Comparison of ENCODE assay signal across 16 cellular contexts in genomic region chr14:59103396-59103795, GRCh38.
"Had no signal": no experiment of that assay in that cellular context is flagged by ENCODE, and none has a peak within 500 bp of the region (broad histone marks: within the 10 kb centered on the region; RNA-seq: fewer than 3 reads in every experiment).

No MANE protein-coding gene starts in this region.

- H3K9me3 Mint-ChIP-seq: activated CD4-positive, alpha-beta T cell treated with anti-CD3 and anti-CD28 coated beads, Interleukin-2, amount 10 ng/mL, durations not matched to agents 24 days and 14 days; activated naive CD4-positive, alpha-beta T cell treated with anti-CD3 and anti-CD28 coated beads, Interleukin-2, amount 10 ng/mL, durations not matched to agents 7 days and 5 days; activated T-helper 2 cell treated with anti-CD3 and anti-CD28 coated beads, Interferon-gamma antibody, Interleukin-2, Interleukin-4, amounts not matched to agents 10 μg/mL and 5 μg/mL and 100 μg/mL, durations not matched to agents 14 hours and 24 hours and 36 hours; stimulated activated naive CD8-positive, alpha-beta T cell treated with anti-CD3 and anti-CD28 coated beads, Interleukin-15, amount 100 ng/mL, for 72 hours; T-helper 1 cell treated with Interleukin-12 subunit alpha and Interleukin-12 subunit beta and Interleukin-4 antibody, amounts not matched to agents 30 μg/mL and 1 μg/mL, for 36 hours had no signal

- H3K27ac Mint-ChIP-seq: activated CD4-positive, alpha-beta T cell treated with anti-CD3 and anti-CD28 coated beads, Interleukin-2, amount 10 ng/mL, durations not matched to agents 24 days and 14 days; activated naive CD4-positive, alpha-beta T cell treated with anti-CD3 and anti-CD28 coated beads, Interleukin-2, amount 10 ng/mL, durations not matched to agents 7 days and 5 days; activated T-helper 2 cell treated with anti-CD3 and anti-CD28 coated beads, Interferon-gamma antibody, Interleukin-2, Interleukin-4, amounts not matched to agents 10 μg/mL and 5 μg/mL and 100 μg/mL, durations not matched to agents 14 hours and 24 hours and 36 hours; stimulated activated naive CD8-positive, alpha-beta T cell treated with anti-CD3 and anti-CD28 coated beads, Interleukin-15, amount 100 ng/mL, for 72 hours; T-helper 1 cell treated with Interleukin-12 subunit alpha and Interleukin-12 subunit beta and Interleukin-4 antibody, amounts not matched to agents 30 μg/mL and 1 μg/mL, for 36 hours; WTC11 had no signal

- H3K27ac ChIP-seq: adrenal gland, dorsolateral prefrontal cortex, gastrocnemius medialis, heart right ventricle, ovary, testis had no signal

- DNase-seq: activated CD4-positive, alpha-beta T cell treated with anti-CD3 and anti-CD28 coated beads, Interleukin-2, amount 10 ng/mL, durations not matched to agents 24 days and 14 days; activated naive CD4-positive, alpha-beta T cell treated with anti-CD3 and anti-CD28 coated beads, Interleukin-2, amount 10 ng/mL, durations not matched to agents 7 days and 5 days; adrenal gland; dorsolateral prefrontal cortex; gastrocnemius medialis; heart right ventricle; kidney; ovary; stimulated activated CD4-positive, alpha-beta T cell treated with anti-CD3 and anti-CD28 coated beads, Interleukin-4, amount 100 ng/mL, for 24 hours; stimulated activated naive CD8-positive, alpha-beta T cell treated with anti-CD3 and anti-CD28 coated beads, Interleukin-15, amount 100 ng/mL, for 72 hours; testis had no signal

- H3K36me3 Mint-ChIP-seq: activated naive CD4-positive, alpha-beta T cell treated with anti-CD3 and anti-CD28 coated beads, Interleukin-2, amount 10 ng/mL, durations not matched to agents 7 days and 5 days; WTC11 had no signal

- FAIRE-seq: kidney had no signal

- H3K4me3 ChIP-seq: adrenal gland, dorsolateral prefrontal cortex, gastrocnemius medialis, heart right ventricle, ovary, testis had no signal

- H3K27me3 ChIP-seq: gastrocnemius medialis, ovary, testis had no signal

- H3K4me1 ChIP-seq: adrenal gland, gastrocnemius medialis, heart right ventricle, testis had no signal

- H3K9me3 ChIP-seq: adrenal gland, gastrocnemius medialis, heart right ventricle, ovary, testis had no signal

- H3K36me3 ChIP-seq: adrenal gland, gastrocnemius medialis, heart right ventricle, ovary had no signal

- H3K4me3 Mint-ChIP-seq: activated CD4-positive, alpha-beta T cell treated with anti-CD3 and anti-CD28 coated beads, Interleukin-2, amount 10 ng/mL, durations not matched to agents 24 days and 14 days; activated naive CD4-positive, alpha-beta T cell treated with anti-CD3 and anti-CD28 coated beads, Interleukin-2, amount 10 ng/mL, durations not matched to agents 7 days and 5 days; neural crest cell; stimulated activated naive CD8-positive, alpha-beta T cell treated with anti-CD3 and anti-CD28 coated beads, Interleukin-15, amount 100 ng/mL, for 72 hours; T-helper 1 cell treated with Interleukin-12 subunit alpha and Interleukin-12 subunit beta and Interleukin-4 antibody, amounts not matched to agents 30 μg/mL and 1 μg/mL, for 36 hours; WTC11 had no signal

- ATAC-seq: esophagus mucosa; gastrocnemius medialis; heart right ventricle; stimulated activated naive CD8-positive, alpha-beta T cell treated with anti-CD3 and anti-CD28 coated beads, Interleukin-15, amount 100 ng/mL, for 72 hours; WTC11 had no signal

- H3K4me1 Mint-ChIP-seq: activated CD4-positive, alpha-beta T cell treated with anti-CD3 and anti-CD28 coated beads, Interleukin-2, amount 10 ng/mL, durations not matched to agents 24 days and 14 days; stimulated activated naive CD8-positive, alpha-beta T cell treated with anti-CD3 and anti-CD28 coated beads, Interleukin-15, amount 100 ng/mL, for 72 hours; WTC11 had no signal
